In genomic region chr10:108801775-108802516, GRCh38 we compare ENCODE assay signal across 27 cellular contexts.
DNase-seq lines count a peak whose midpoint lies in the region; TF ChIP-seq lines count a peak whose summit lies in the region.
"Had no signal": no experiment of that assay in that cellular context is flagged by ENCODE, and none has a peak within 500 bp of the region (broad histone marks: within the 10 kb centered on the region; RNA-seq: fewer than 3 reads in every experiment).

No MANE protein-coding gene starts in this region.

- TF ChIP-seq CTCF in astrocyte of the spinal cord (IDR thresholded peaks at IDR 0.05; ENCODE audit: low read depth, low read length) (no peak), right atrium auricular region (IDR thresholded peaks at IDR 0.05) (no peak), dorsolateral prefrontal cortex (IDR thresholded peaks at IDR 0.05 in 54 of 56, conservative IDR thresholded peaks at IDR 0.05 in 2 of 56; ENCODE audit: low read depth in 1 of 56, partially characterized antibody in 56 of 56) (no peak)

- DNase-seq in A172 (ENCODE audit: low spot score): peak; percentile 27
- peak; percentile 72 for DNase-seq in HT1080 (ENCODE audit: low read depth)
- DNase-seq in astrocyte of the spinal cord (ENCODE audit: low read depth, low spot score): peak; percentile 68
- DNase-seq in iris pigment epithelial cell (ENCODE audit: low read depth): peak; percentile 61
- DNase-seq in right atrium auricular region (ENCODE audit: low spot score): no peak
- no peak for DNase-seq in iPS-NIHi7 (ENCODE audit: extremely low spot score)
- DNase-seq in posterior vena cava (ENCODE audit: low spot score): no peak
- no peak for DNase-seq in dorsolateral prefrontal cortex
- DNase-seq: activated CD4-positive, alpha-beta T cell treated with anti-CD3 and anti-CD28 coated beads for 1 hour; activated naive CD8-positive, alpha-beta T cell treated with anti-CD3 and anti-CD28 coated beads for 36 hours; activated T-cell treated with anti-CD3 and anti-CD28 coated beads, Interleukin-2, amount 50 U/mL, for 72 hours; central memory CD4-positive, alpha-beta T cell; DMS153; effector CD8-positive, alpha-beta T cell; esophagus squamous epithelium; hypothalamus; KG1; mesendoderm; natural killer cell; NCI-H1092; NCI-H2081 treated with DMSO at 0.1 percent for 48 hours; NCI-H446 treated with DMSO at 0.1 percent for 48 hours; NK-92 treated with Interleukin-12 subunit alpha and Interleukin-12 subunit beta, amount 100 ng/mL, for 24 hours; stimulated activated CD4-positive, alpha-beta T cell treated with anti-CD3 and anti-CD28 coated beads, Interleukin-4, amount 100 ng/mL, for 24 hours; stomach had no signal

- intact Hi-C loops in posterior vena cava (cut with DNase I): no loop called here
- intact Hi-C loops in dorsolateral prefrontal cortex (cut with DNase I): no loop called here

- no peaks in the 10 kb centered on the region for H3K4me1 ChIP-seq in right atrium auricular region
- H3K4me1 ChIP-seq: esophagus squamous epithelium, stomach had no signal

- H3K9me3 ChIP-seq in right atrium auricular region: no peaks in the 10 kb centered on the region
- H3K9me3 ChIP-seq: esophagus squamous epithelium, stomach had no signal

- H3K27ac ChIP-seq in right atrium auricular region: no peak overlapping the region
- no peak overlapping the region for H3K27ac ChIP-seq in dorsolateral prefrontal cortex
- H3K27ac ChIP-seq: 22Rv1, C4-2B, esophagus squamous epithelium, stomach had no signal

- in situ Hi-C loops in astrocyte of the spinal cord (cut with HindIII; ENCODE audit: low sequenced_read_pairs): no loop called here

- H3K27me3 ChIP-seq in right atrium auricular region (no peaks in the 10 kb centered on the region), dorsolateral prefrontal cortex (peaks cover 0 to 7% (median 0%) of the 10 kb centered on the region in 45 donors)
- H3K27me3 ChIP-seq: esophagus squamous epithelium, stomach had no signal

- H3K4me3 ChIP-seq in astrocyte of the spinal cord (ENCODE audit: low read depth, low read length) (no peak overlapping the region), right atrium auricular region (no peak overlapping the region), dorsolateral prefrontal cortex (no peak overlapping the region)
- H3K4me3 ChIP-seq: esophagus squamous epithelium, stomach had no signal

- H3K36me3 ChIP-seq in right atrium auricular region: no peaks in the 10 kb centered on the region
- H3K36me3 ChIP-seq: esophagus squamous epithelium, stomach had no signal

Comparison
In these comparisons a context has a peak if more than half of its experiments do, and no peak if none do; other contexts are left out.
1. DNase-seq: peak in A172 (single experiment), HT1080 (single experiment), astrocyte of the spinal cord (single experiment) and iris pigment epithelial cell (single experiment); none in right atrium auricular region (single experiment), iPS-NIHi7 (single experiment), posterior vena cava (single experiment) and dorsolateral prefrontal cortex (0 of 10).